In the genomic region with DNA sequence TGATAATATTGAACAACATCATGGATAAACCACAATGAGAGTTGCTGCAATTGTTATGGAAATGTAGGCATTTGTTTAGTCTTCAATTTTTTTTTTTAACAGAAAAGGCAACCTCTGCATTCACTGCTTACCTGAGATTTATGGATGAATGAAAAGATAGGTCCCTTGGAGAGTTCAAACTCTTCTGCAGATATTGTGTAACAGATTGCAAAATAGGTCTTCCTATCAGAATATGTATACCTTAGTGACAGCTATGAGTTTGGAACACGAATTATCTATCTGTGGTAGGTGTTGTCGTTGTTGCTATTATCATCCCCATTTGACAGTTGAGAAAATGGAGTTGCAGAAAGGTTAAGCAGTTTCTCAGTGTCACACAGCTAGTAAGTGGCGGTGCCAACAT, we compare ENCODE assay signal across 15 cellular contexts. TPM values are rescaled to one million over a fixed set of nuclear protein-coding genes. Genes with fewer than 3 reads are reported as not detected.
DNase-seq lines count a peak whose midpoint lies in the region; ATAC-seq, FAIRE-seq and TF ChIP-seq lines count a peak whose summit lies in the region.
"Had no signal": no experiment of that assay in that cellular context is flagged by ENCODE, and none has a peak within 500 bp of the region (broad histone marks: within the 10 kb centered on the region; RNA-seq: fewer than 3 reads in every experiment).

No MANE protein-coding gene starts in this region.

- BruUV-seq in Caco-2 (replicated peaks; lab: Mats Ljungman, UMichigan): no TSS peak
- no TSS peak for BruUV-seq in K562 (replicated peaks; lab: Mats Ljungman, UMichigan)

- H3K9ac ChIP-seq in K562 (ENCODE audit: insufficient read depth in 1 of 2, low read depth in 2 of 2, low read length in 2 of 2) (no peak overlapping the region), mesenchymal stem cell (ENCODE audit: low read length) (no peak overlapping the region)
- H3K9ac ChIP-seq: BLaER1, GM23248 had no signal

- no peaks in the 10 kb centered on the region for H3K9me1 ChIP-seq in K562 (ENCODE audit: control insufficient read depth, insufficient read depth, low read length)

- H3K79me1 ChIP-seq in mesenchymal stem cell (replicated peaks; ENCODE audit: low read length, poor library complexity, severe bottlenecking): peaks cover 3% of the 10 kb centered on the region

- H3K27me3 Mint-ChIP-seq in Caco-2 (ENCODE audit: insufficient read depth, unreplicated experiment) (no peaks in the 10 kb centered on the region), type B pancreatic cell (no peaks in the 10 kb centered on the region)

- H3K27me3 ChIP-seq in Caco-2 (replicated peaks; ENCODE audit: control insufficient read depth, insufficient read depth, low read length) (no peaks in the 10 kb centered on the region), K562 (ENCODE audit: control insufficient read depth in 2 of 2, insufficient read depth in 2 of 2, low read length in 2 of 2) (no peaks in the 10 kb centered on the region), mesenchymal stem cell (ENCODE audit: control insufficient read depth in 1 of 2, insufficient read depth in 1 of 2, low read length in 2 of 2) (no peaks in the 10 kb centered on the region), BE2C (peaks cover 8% of the 10 kb centered on the region)
- H3K27me3 ChIP-seq: BLaER1 had no signal

- H4K91ac ChIP-seq in mesenchymal stem cell (ENCODE audit: low read length): no peak overlapping the region

- H3K9me3 ChIP-seq in Caco-2: no peaks in the 10 kb centered on the region
- no peaks in the 10 kb centered on the region for H3K9me3 ChIP-seq in K562 (replicated peaks; ENCODE audit: control insufficient read depth, insufficient read depth, low read depth, low read length)
- no peaks in the 10 kb centered on the region for H3K9me3 ChIP-seq in mesenchymal stem cell (ENCODE audit: control insufficient read depth, low read length)
- H3K9me3 ChIP-seq in BE2C: no peaks in the 10 kb centered on the region
- H3K9me3 ChIP-seq: BLaER1 had no signal

- POLR2A ChIA-PET in Caco-2 (lab: Charles Lee): no interaction called here
- POLR2A ChIA-PET in K562 (lab: Yijun Ruan, JAX): no interaction called here

- no peak overlapping the region for H2BK120ac ChIP-seq in mesenchymal stem cell (ENCODE audit: low read depth, low read length)

- H4K8ac ChIP-seq in mesenchymal stem cell (ENCODE audit: low read length): no peak overlapping the region

- TF ChIP-seq EP300 in K562 (IDR thresholded peaks at IDR 0.05; ENCODE audit: low read length): no peak

- no peak for ATAC-seq in K562
- ATAC-seq: HCT116 had no signal

- intact Hi-C loops in Caco-2 (cut with micrococcal nuclease; ENCODE audit: unreplicated experiment): loop anchor here (10.0 kb wide), 2 partner anchors 169 to 309 kb away; no protein-coding TSS in a partner anchor
- intact Hi-C loops in K562 (cut with micrococcal nuclease): no loop called here

- no peak for FAIRE-seq in K562 (lab: Jason Lieb, UNC)
- FAIRE-seq: GM18507, HTR-8/SVneo had no signal

- no peak overlapping the region for H3K14ac ChIP-seq in mesenchymal stem cell (ENCODE audit: low read length in 2 of 2)

- no peaks in the 10 kb centered on the region for H3K9me3 Mint-ChIP-seq in Caco-2 (ENCODE audit: unreplicated experiment)
- H3K9me3 Mint-ChIP-seq in type B pancreatic cell: peaks cover 9% of the 10 kb centered on the region

- no peak overlapping the region for H3K23ac ChIP-seq in mesenchymal stem cell (ENCODE audit: low read length in 2 of 2)

- H2AK5ac ChIP-seq in mesenchymal stem cell (ENCODE audit: low read length, severe bottlenecking): no peak overlapping the region

- H3K4me1 Mint-ChIP-seq in Caco-2 (ENCODE audit: low read depth, unreplicated experiment): peaks cover 38% of the 10 kb centered on the region
- peaks cover 48% of the 10 kb centered on the region for H3K4me1 Mint-ChIP-seq in type B pancreatic cell (ENCODE audit: unreplicated experiment)
- H3K4me1 Mint-ChIP-seq: CD8-positive, alpha-beta memory T cell had no signal

- no peak for TF ChIP-seq POLR2A in K562 (conservative IDR thresholded peaks at IDR 0.05)

- H2AFZ ChIP-seq in K562 (ENCODE audit: low read depth, low read length) (no peak overlapping the region), mesenchymal stem cell (ENCODE audit: low read depth, low read length) (no peak overlapping the region)
- H2AFZ ChIP-seq: GM23248 had no signal

- H3K27ac Mint-ChIP-seq in Caco-2 (ENCODE audit: unreplicated experiment) (peak overlapping the region; percentile 78), type B pancreatic cell (peak overlapping the region; percentile 63)
- H3K27ac Mint-ChIP-seq: CD8-positive, alpha-beta memory T cell had no signal

- DNase-seq in Caco-2 (no peak), K562 (ENCODE audit: extremely low read depth in 1 of 4, low spot score in 3 of 4) (no peak), mesenchymal stem cell (no peak), type B pancreatic cell (ENCODE audit: extremely low spot score, unreplicated experiment) (no peak), BE2C (no peak), NCI-H1694 (lab: John Stamatoyannopoulos, UW) (no peak)
- DNase-seq: CD8-positive, alpha-beta memory T cell; DMS 273 treated with DMSO at 0.1 percent for 48 hours; GM23248 had no signal

- H3K4me1 ChIP-seq in Caco-2: peaks cover 40% of the 10 kb centered on the region
- no peaks in the 10 kb centered on the region; a peak in 1 of 5 replicates for H3K4me1 ChIP-seq in K562 (replicated peaks in 1 of 2; ENCODE audit: control insufficient read depth in 2 of 2, insufficient read depth in 2 of 2, low read length in 2 of 2)
- H3K4me1 ChIP-seq in mesenchymal stem cell (ENCODE audit: control insufficient read depth, insufficient read depth, low read depth, low read length): peaks cover 2% of the 10 kb centered on the region
- no peaks in the 10 kb centered on the region for H3K4me1 ChIP-seq in BE2C

- TF ChIP-seq CTCF in Caco-2 (IDR thresholded peaks at IDR 0.05; ENCODE audit: insufficient read depth in 1 of 2, low read depth in 1 of 2, low read length in 1 of 2, severe bottlenecking in 1 of 2, unreplicated experiment in 1 of 2) (no peak), K562 (IDR thresholded peaks at IDR 0.05 in 2 of 3, conservative IDR thresholded peaks at IDR 0.05 in 1 of 3; ENCODE audit: insufficient read depth in 2 of 3, low read depth in 1 of 3, low read length in 3 of 3) (no peak), type B pancreatic cell (conservative IDR thresholded peaks at IDR 0.05) (no peak), BE2C (IDR thresholded peaks at IDR 0.05; ENCODE audit: low read depth, low read length) (no peak)

- H3K79me2 ChIP-seq in K562 (ENCODE audit: control insufficient read depth, insufficient read depth, low read length): 0 out of 3 replicates have a peak, but pooled peaks cover 3% of the 10 kb centered on the region

- no peak overlapping the region for H3K18ac ChIP-seq in mesenchymal stem cell (ENCODE audit: low read depth in 1 of 2, low read length in 2 of 2)

- H3K36me3 Mint-ChIP-seq in Caco-2 (ENCODE audit: insufficient read depth, unreplicated experiment) (peaks cover 3% of the 10 kb centered on the region), type B pancreatic cell (no peaks in the 10 kb centered on the region)
- H3K36me3 Mint-ChIP-seq: CD8-positive, alpha-beta memory T cell had no signal

- H2BK15ac ChIP-seq in mesenchymal stem cell (ENCODE audit: low read depth, poor library complexity, severe bottlenecking): no peak overlapping the region

- no peak for TF ChIP-seq RAD21 in K562 (CRISPR knock-in tag; conservative IDR thresholded peaks at IDR 0.05 in 1 of 2, IDR thresholded peaks at IDR 0.05 in 1 of 2)

- H3K36me3 ChIP-seq in Caco-2 (ENCODE audit: control insufficient read depth, insufficient read depth, low read length): no peaks in the 10 kb centered on the region
- no peaks in the 10 kb centered on the region; the same call in 2 of the 3 replicates for H3K36me3 ChIP-seq in K562 (ENCODE audit: control insufficient read depth, insufficient read depth, low read length)
- H3K36me3 ChIP-seq in mesenchymal stem cell (ENCODE audit: control insufficient read depth in 1 of 2, insufficient read depth in 2 of 2, low read depth in 1 of 2, low read length in 2 of 2): no peaks in the 10 kb centered on the region
- no peaks in the 10 kb centered on the region for H3K36me3 ChIP-seq in BE2C
- H3K36me3 ChIP-seq: BLaER1 had no signal

- CTCF ChIA-PET in Caco-2 (lab: Charles Lee) (no interaction called here), K562 (lab: Yijun Ruan, JAX; ENCODE audit: low intra/inter-chr PET ratio) (no interaction called here)

- H2BK5ac ChIP-seq in mesenchymal stem cell (ENCODE audit: low read depth, low read length, poor library complexity, severe bottlenecking): no peak overlapping the region

- H4K20me1 ChIP-seq in K562 (replicated peaks; ENCODE audit: control insufficient read depth, insufficient read depth, low read length): 0 out of 2 replicates have a peak, but pooled peaks cover 3% of the 10 kb centered on the region
- H4K20me1 ChIP-seq: BLaER1 had no signal

- H2BK12ac ChIP-seq in mesenchymal stem cell (ENCODE audit: low read length in 2 of 2): no peak overlapping the region

- H3K4ac ChIP-seq in mesenchymal stem cell (ENCODE audit: low read depth in 1 of 2, low read length in 2 of 2): no peak overlapping the region

- in situ Hi-C loops in K562 (cut with MboI): no loop called here

- H3K4me3 Mint-ChIP-seq in Caco-2 (ENCODE audit: unreplicated experiment): no peak overlapping the region
- H3K4me3 Mint-ChIP-seq in type B pancreatic cell: peak overlapping the region; percentile 8
- H3K4me3 Mint-ChIP-seq: CD8-positive, alpha-beta memory T cell had no signal

- H3K4me3 ChIP-seq in Caco-2 (ENCODE audit: low read depth, low read length): no peak overlapping the region
- no peak overlapping the region for H3K4me3 ChIP-seq in K562
- H3K4me3 ChIP-seq in mesenchymal stem cell (ENCODE audit: insufficient read depth in 1 of 2, low read depth in 1 of 2, low read length in 2 of 2): no peak overlapping the region
- no peak overlapping the region for H3K4me3 ChIP-seq in BE2C (ENCODE audit: low read depth, low read length)
- H3K4me3 ChIP-seq: BLaER1, GM23248 had no signal

- no peak overlapping the region for H3K4me2 ChIP-seq in K562 (ENCODE audit: insufficient read depth, low read length)
- H3K4me2 ChIP-seq in mesenchymal stem cell (ENCODE audit: low read length, poor library complexity, severe bottlenecking): peak overlapping the region; percentile 13
- H3K4me2 ChIP-seq: BLaER1 had no signal

- H3K27ac ChIP-seq in K562 (ENCODE audit: extremely low read depth, low read depth, low read length): no peak overlapping the region
- peak overlapping the region; percentile 96 for H3K27ac ChIP-seq in mesenchymal stem cell (ENCODE audit: low read length, poor library complexity, severe bottlenecking)
- H3K27ac ChIP-seq: BLaER1, GM23248 had no signal

- 19% methylated on average over 3 of the region's 3 CpGs for WGBS in K562 (ENCODE audit: insufficient coverage, low coverage, missing lambda C conversion rate)
- 100% methylated on average over 3 of the region's 3 CpGs for WGBS in mesenchymal stem cell

RNA-seq across cellular contexts. Expression of a gene that starts 1.2 kb away (rescaled TPM):
- total RNA-seq in Caco-2 (2022) (8.0 and 9.3 TPM in 2 replicates), K562 (2014; rRNA removed) (0.04 TPM in 1 of 2 replicates, not detected in the other), K562 (2014; rRNA removed; fragmentation: Illumina TruSeq; extraction: Trizol) (0.06 and 0.07 TPM in 2 replicates), K562 (2015; rRNA removed; fragmentation: Illumina TruSeq; extraction: Trizol) (not detected in 2 replicates), K562 (2021) (0.04 TPM in 1 of 2 replicates, not detected in the other), type B pancreatic cell (ENCODE audit: low replicate concordance) (6.2 and 13.5 TPM in 2 replicates)
- 0.33 TPM in 1 of 2 replicates, not detected in the other for total RNA-seq in K562 (2011; cell fraction: chromatin; rRNA removed; ENCODE audit: low replicate concordance)
- not detected in 2 replicates for total RNA-seq in K562 (2011; cell fraction: nucleolus; rRNA removed)
- total RNA-seq in K562 (2011; cell fraction: nucleoplasm; rRNA removed): 0.23 TPM in 1 of 2 replicates, not detected in the other
- polyA plus RNA-seq in K562 (2011; rRNA removed) (not detected in 2 replicates), K562 (2014; fragmentation: Illumina TruSeq; extraction: Trizol) (not detected in 2 replicates), K562 (2014; fragmentation: Nextera tagmentation; extraction: Ambion mirVana) (under 1 TPM; 0.28 to 0.75 TPM), K562 (2014; rRNA removed) (0.01 TPM in 1 of 2 replicates, not detected in the other)
- not detected in 2 replicates for polyA plus RNA-seq in K562 (2011; cell fraction: cytosol; rRNA removed)
- polyA plus RNA-seq in K562 (2011; cell fraction: nucleus; rRNA removed): not detected in 2 replicates
- polyA plus RNA-seq in K562 (2012): 0.61 and 1.3 TPM in 2 replicates
- not detected in 2 replicates for polyA minus RNA-seq in K562 (2011; rRNA and poly(A)+ RNA removed)
- not detected in 2 replicates for polyA minus RNA-seq in K562 (2011; cell fraction: cytosol; rRNA and poly(A)+ RNA removed)
- not detected in 2 replicates for polyA minus RNA-seq in K562 (2011; cell fraction: nucleus; rRNA and poly(A)+ RNA removed)
- 0.01 TPM for polyA plus RNA-seq in mesenchymal stem cell (2013, experiment 1 of 2)
- not detected for polyA plus RNA-seq in mesenchymal stem cell (2013, experiment 2 of 2)
- polyA plus RNA-seq in BE2C (2012; ENCODE audit: insufficient read depth, insufficient read length, low read depth): 0.17 TPM
- total RNA-seq: A673; CD8-positive, alpha-beta memory T cell; Daoy; GM23248 had no signal
- polyA plus RNA-seq: CD8-positive, alpha-beta memory T cell; GM23248 had no signal
